Comparison of ENCODE assay signal across 16 cellular contexts in genomic region chr18:37561986-37562385, GRCh38. TPM values are rescaled to one million over a fixed set of nuclear protein-coding genes. Genes with fewer than 3 reads are reported as not detected.
"Had no signal": no experiment of that assay in that cellular context is flagged by ENCODE, and none has a peak within 500 bp of the region (broad histone marks: within the 10 kb centered on the region; RNA-seq: fewer than 3 reads in every experiment).

No MANE protein-coding gene starts in this region.

- DNase-seq: cortex of kidney; effector memory CD8-positive, alpha-beta T cell; gastrocnemius medialis; heart right ventricle; kidney glomerular epithelial cell; mesendoderm; naive B cell; stimulated activated CD4-positive, alpha-beta T cell treated with anti-CD3 and anti-CD28 coated beads, Interleukin-2, amount 100 ng/mL, for 48 hours; stimulated activated naive CD4-positive, alpha-beta T cell treated with Interleukin-2 at 50 U/mL for 16 hours; trophoblast cell had no signal

- H3K27ac Mint-ChIP-seq: effector memory CD8-positive, alpha-beta T cell; naive B cell; nephron had no signal

- H3K4me3 Mint-ChIP-seq: effector memory CD8-positive, alpha-beta T cell; naive B cell; nephron had no signal

- H3K36me3 Mint-ChIP-seq: naive B cell had no signal

- H3K9me3 Mint-ChIP-seq: nephron had no signal

RNA-seq across cellular contexts. Expression of gene CELF4, which starts 3.6 kb away (rescaled TPM):
- total RNA-seq: fibroblast of villous mesenchyme, gastrocnemius medialis, lung microvascular endothelial cell, osteoblast, pulmonary artery endothelial cell, skeletal muscle tissue had no signal
